ENCODE assay signal across 23 cellular contexts in genomic region chr20:61924211-61924857, GRCh38.
A peak's percentile ranks its signal among the peaks of the same experiment; 100 is the strongest.
DNase-seq lines count a peak whose midpoint lies in the region; ATAC-seq and TF ChIP-seq lines count a peak whose summit lies in the region.
"Had no signal": no experiment of that assay in that cellular context is flagged by ENCODE, and none has a peak within 500 bp of the region (broad histone marks: within the 10 kb centered on the region; RNA-seq: fewer than 3 reads in every experiment).

No MANE protein-coding gene starts in this region.

- ATAC-seq in left lung (no peak), HG03342 (IDR thresholded peaks at IDR 0.05; ENCODE audit: unreplicated experiment) (no peak), GM21529 (IDR thresholded peaks at IDR 0.05; ENCODE audit: unreplicated experiment) (no peak), GM18519 (IDR thresholded peaks at IDR 0.05; ENCODE audit: low FRiP score, unreplicated experiment) (no peak)
- ATAC-seq: CD8-positive, alpha-beta T cell had no signal

- H3K27me3 ChIP-seq in H7 (ENCODE audit: control insufficient read depth, insufficient read depth, low read length) (no peaks in the 10 kb centered on the region), left lung (peaks cover 0 to 36% of the 10 kb centered on the region in 2 donors), spleen (replicated peaks in 1 of 7) (peaks cover 0 to 24% (median 0%) of the 10 kb centered on the region in 7 donors)

- no peak for TF ChIP-seq CTCF in left lung (IDR thresholded peaks at IDR 0.05)
- TF ChIP-seq CTCF in spleen (IDR thresholded peaks at IDR 0.05 in 8 of 11, conservative IDR thresholded peaks at IDR 0.05 in 3 of 11) = no peak

- no peak for TF ChIP-seq POLR2A in spleen (IDR thresholded peaks at IDR 0.05)

- no peaks in the 10 kb centered on the region for H3K4me1 ChIP-seq in left lung
- no peaks in the 10 kb centered on the region for H3K4me1 ChIP-seq in spleen
- H3K4me1 ChIP-seq: Caco-2 had no signal

- H3K36me3 ChIP-seq in H7 (replicated peaks; ENCODE audit: control insufficient read depth, insufficient read depth, low read length) (no peaks in the 10 kb centered on the region), left lung (no peaks in the 10 kb centered on the region), spleen (no peaks in the 10 kb centered on the region)

- WGBS in spleen, 5 donors = 81 to 92% (median 88%) methylated on average over 17 to 19 of the region's 19 CpGs

- H3K4me3 ChIP-seq in H7 (ENCODE audit: insufficient read depth, low read depth, low read length) = no peak overlapping the region
- H3K4me3 ChIP-seq in left lung = no peak overlapping the region
- no peak overlapping the region for H3K4me3 ChIP-seq in spleen
- H3K4me3 ChIP-seq: GM23248 had no signal

- H3K27ac ChIP-seq in left lung (no peak overlapping the region), spleen (no peak overlapping the region)
- H3K27ac ChIP-seq: GM23248 had no signal

- H3K9me3 ChIP-seq in left lung (peaks cover 0 to 6% of the 10 kb centered on the region in 2 donors), spleen (peaks cover 0 to 6% (median 0%) of the 10 kb centered on the region in 8 donors)

- intact Hi-C loops in left lung (cut with DNase I) (no loop called here), spleen (cut with DNase I; ENCODE audit: low total_unique reads) (no loop called here)

- DNase-seq in H7 (peak; percentile 77), RPMI7951 (ENCODE audit: low read depth) (peak; percentile 19), left lung (peak; percentile 6 to 68), spleen (peak; percentile 43)
- DNase-seq: C1 segment of cervical spinal cord; Caco-2; CD8-positive, alpha-beta T cell; DMS 273 treated with DMSO at 0.1 percent for 48 hours; DMS79 treated with DMSO at 0.1 percent for 48 hours; H9; KG1; MM.1S; NCI-H2029; NCI-H446 treated with DMSO at 0.1 percent for 48 hours; NCI-H526; NCI-H82; NK-92 treated with Interleukin-12 subunit alpha and Interleukin-12 subunit beta, amount 100 ng/mL, for 24 hours; PC-3; SHP77 treated with DMSO at 0.1 percent for 48 hours had no signal

Comparison
In these comparisons a context has a peak if more than half of its experiments do, and no peak if none do; other contexts are left out.
1. DNase-seq: peak in every context shown above with its lines; median percentile 77 in H7; 43 in spleen; 37 in left lung; 19 in RPMI7951.